In the genomic region with DNA sequence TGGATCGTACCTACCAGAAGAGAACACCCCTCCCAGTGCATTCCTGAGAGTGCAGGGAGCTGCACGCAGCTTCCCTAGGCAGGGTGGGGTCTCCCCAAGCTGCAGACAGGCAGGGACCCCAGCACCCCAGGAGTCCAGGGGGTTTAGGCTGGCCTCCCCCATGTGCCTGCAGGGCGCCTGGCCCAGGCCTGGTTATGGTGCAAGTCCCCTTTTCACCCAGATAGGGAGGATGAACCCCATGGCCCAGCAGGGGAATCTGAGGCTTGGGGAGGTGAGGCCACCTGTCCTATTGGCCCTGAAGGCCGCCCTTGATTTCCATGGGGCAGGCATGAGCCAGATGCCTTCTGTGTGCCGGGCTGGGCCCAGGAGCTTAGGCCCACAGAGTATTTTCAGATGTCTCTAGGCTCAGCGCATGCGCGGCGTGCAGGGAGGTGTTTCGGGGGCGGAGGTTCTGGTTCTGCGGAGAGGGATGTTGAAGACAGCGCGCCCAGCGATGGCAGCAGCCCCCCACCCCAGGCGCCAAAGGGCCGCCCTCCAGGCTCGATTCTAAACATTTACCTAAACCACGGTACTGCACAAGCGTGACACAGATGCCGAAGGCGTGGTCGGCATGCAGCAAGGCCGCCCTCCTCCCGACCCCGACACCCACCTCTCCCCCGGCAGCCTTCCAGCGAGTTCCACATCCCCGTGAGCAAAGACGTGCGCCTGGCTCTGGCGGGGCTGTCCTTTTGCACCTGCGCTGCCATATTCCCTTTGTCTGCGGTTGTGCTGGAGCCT, we compare ENCODE assay signal across 2 cellular contexts.
A peak's percentile ranks its signal among the peaks of the same experiment; 100 is the strongest.
TF ChIP-seq lines count a peak whose summit lies in the region.

No MANE protein-coding gene starts in this region.

TF ChIP-seq in K562, 482 proteins besides CTCF, POLR2A, EP300 and RAD21:
- TF ChIP-seq SMARCA4 (IDR thresholded peaks at IDR 0.05), result no peak
- TF ChIP-seq NRF1 (conservative IDR thresholded peaks at IDR 0.05 in 1 of 2, IDR thresholded peaks at IDR 0.05 in 1 of 2), result peak; percentile 86 to 88
- TF ChIP-seq ZNF444 (CRISPR knock-in tag; IDR thresholded peaks at IDR 0.05), result no peak
- no peak for TF ChIP-seq SMAD3 (CRISPR knock-in tag; conservative IDR thresholded peaks at IDR 0.05)
TF ChIP-seq in K562: peak in this region for 1.

TF ChIP-seq in HepG2, 621 proteins besides CTCF, POLR2A, EP300 and RAD21:
- TF ChIP-seq, protein P1, sequence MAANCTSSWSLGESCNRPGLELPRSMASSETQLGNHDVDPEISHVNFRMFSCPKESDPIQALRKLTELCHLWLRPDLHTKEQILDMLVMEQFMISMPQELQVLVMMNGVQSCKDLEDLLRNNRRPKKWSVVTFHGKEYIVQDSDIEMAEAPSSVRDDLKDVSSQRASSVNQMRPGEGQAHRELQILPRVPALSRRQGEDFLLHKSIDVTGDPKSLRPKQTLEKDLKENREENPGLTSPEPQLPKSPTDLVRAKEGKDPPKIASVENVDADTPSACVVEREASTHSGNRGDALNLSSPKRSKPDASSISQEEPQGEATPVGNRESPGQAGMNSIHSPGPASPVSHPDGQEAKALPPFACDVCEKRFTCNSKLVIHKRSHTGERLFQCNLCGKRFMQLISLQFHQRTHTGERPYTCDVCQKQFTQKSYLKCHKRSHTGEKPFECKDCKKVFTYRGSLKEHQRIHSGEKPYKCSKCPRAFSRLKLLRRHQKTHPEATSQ (CRISPR knock-in tag; IDR thresholded peaks at IDR 0.05; ENCODE audit: borderline replicate concordance), result no peak
- 0 out of 2 replicates have a peak, but pooled peaks have one; percentile 26 for TF ChIP-seq EED (CRISPR knock-in tag; IDR thresholded peaks at IDR 0.05)
- TF ChIP-seq, protein P2, sequence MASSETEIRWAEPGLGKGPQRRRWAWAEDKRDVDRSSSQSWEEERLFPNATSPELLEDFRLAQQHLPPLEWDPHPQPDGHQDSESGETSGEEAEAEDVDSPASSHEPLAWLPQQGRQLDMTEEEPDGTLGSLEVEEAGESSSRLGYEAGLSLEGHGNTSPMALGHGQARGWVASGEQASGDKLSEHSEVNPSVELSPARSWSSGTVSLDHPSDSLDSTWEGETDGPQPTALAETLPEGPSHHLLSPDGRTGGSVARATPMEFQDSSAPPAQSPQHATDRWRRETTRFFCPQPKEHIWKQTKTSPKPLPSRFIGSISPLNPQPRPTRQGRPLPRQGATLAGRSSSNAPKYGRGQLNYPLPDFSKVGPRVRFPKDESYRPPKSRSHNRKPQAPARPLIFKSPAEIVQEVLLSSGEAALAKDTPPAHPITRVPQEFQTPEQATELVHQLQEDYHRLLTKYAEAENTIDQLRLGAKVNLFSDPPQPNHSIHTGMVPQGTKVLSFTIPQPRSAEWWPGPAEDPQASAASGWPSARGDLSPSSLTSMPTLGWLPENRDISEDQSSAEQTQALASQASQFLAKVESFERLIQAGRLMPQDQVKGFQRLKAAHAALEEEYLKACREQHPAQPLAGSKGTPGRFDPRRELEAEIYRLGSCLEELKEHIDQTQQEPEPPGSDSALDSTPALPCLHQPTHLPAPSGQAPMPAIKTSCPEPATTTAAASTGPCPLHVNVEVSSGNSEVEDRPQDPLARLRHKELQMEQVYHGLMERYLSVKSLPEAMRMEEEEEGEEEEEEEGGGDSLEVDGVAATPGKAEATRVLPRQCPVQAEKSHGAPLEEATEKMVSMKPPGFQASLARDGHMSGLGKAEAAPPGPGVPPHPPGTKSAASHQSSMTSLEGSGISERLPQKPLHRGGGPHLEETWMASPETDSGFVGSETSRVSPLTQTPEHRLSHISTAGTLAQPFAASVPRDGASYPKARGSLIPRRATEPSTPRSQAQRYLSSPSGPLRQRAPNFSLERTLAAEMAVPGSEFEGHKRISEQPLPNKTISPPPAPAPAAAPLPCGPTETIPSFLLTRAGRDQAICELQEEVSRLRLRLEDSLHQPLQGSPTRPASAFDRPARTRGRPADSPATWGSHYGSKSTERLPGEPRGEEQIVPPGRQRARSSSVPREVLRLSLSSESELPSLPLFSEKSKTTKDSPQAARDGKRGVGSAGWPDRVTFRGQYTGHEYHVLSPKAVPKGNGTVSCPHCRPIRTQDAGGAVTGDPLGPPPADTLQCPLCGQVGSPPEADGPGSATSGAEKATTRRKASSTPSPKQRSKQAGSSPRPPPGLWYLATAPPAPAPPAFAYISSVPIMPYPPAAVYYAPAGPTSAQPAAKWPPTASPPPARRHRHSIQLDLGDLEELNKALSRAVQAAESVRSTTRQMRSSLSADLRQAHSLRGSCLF (CRISPR knock-in tag; IDR thresholded peaks at IDR 0.05; ENCODE audit: borderline replicate concordance), result no peak
- TF ChIP-seq TCF12 (IDR thresholded peaks at IDR 0.05), result no peak
- no peak for TF ChIP-seq TCF12 (CRISPR knock-in tag; IDR thresholded peaks at IDR 0.05)
- peak; percentile 43 for TF ChIP-seq PTBP1 (IDR thresholded peaks at IDR 0.05; ENCODE audit: low read depth, low read length, poor library complexity, severe bottlenecking)
- TF ChIP-seq, protein P3, sequence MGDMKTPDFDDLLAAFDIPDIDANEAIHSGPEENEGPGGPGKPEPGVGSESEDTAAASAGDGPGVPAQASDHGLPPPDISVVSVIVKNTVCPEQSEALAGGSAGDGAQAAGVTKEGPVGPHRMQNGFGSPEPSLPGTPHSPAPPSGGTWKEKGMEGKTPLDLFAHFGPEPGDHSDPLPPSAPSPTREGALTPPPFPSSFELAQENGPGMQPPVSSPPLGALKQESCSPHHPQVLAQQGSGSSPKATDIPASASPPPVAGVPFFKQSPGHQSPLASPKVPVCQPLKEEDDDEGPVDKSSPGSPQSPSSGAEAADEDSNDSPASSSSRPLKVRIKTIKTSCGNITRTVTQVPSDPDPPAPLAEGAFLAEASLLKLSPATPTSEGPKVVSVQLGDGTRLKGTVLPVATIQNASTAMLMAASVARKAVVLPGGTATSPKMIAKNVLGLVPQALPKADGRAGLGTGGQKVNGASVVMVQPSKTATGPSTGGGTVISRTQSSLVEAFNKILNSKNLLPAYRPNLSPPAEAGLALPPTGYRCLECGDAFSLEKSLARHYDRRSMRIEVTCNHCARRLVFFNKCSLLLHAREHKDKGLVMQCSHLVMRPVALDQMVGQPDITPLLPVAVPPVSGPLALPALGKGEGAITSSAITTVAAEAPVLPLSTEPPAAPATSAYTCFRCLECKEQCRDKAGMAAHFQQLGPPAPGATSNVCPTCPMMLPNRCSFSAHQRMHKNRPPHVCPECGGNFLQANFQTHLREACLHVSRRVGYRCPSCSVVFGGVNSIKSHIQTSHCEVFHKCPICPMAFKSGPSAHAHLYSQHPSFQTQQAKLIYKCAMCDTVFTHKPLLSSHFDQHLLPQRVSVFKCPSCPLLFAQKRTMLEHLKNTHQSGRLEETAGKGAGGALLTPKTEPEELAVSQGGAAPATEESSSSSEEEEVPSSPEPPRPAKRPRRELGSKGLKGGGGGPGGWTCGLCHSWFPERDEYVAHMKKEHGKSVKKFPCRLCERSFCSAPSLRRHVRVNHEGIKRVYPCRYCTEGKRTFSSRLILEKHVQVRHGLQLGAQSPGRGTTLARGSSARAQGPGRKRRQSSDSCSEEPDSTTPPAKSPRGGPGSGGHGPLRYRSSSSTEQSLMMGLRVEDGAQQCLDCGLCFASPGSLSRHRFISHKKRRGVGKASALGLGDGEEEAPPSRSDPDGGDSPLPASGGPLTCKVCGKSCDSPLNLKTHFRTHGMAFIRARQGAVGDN (CRISPR knock-in tag; IDR thresholded peaks at IDR 0.05), result peak; percentile 9; the same call in 1 of the 2 replicates
